14 cellular contexts compared by ENCODE assay signal in the genomic region with DNA sequence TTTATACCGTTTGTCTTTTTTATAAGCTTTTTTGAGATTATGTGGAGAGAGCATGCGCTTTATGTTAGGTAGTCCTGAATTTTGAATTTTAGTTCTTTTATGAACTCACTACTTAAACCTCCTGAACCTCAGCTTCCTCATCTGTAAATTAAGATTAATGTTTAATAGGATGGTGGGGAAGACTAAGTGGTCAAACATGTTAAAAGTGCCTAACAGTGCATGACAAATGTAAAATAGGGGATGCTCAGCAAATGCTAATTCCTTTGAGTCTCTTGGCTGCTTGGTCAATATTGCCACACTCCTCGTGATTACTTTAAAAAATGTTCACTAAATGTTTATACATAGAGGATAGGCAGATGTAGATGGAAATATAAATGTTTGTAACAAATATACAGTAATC. TPM values are rescaled to one million over a fixed set of nuclear protein-coding genes. Genes with fewer than 3 reads are reported as not detected.
DNase-seq lines count a peak whose midpoint lies in the region; ATAC-seq, FAIRE-seq and TF ChIP-seq lines count a peak whose summit lies in the region.
"Had no signal": no experiment of that assay in that cellular context is flagged by ENCODE, and none has a peak within 500 bp of the region (broad histone marks: within the 10 kb centered on the region; RNA-seq: fewer than 3 reads in every experiment).

No MANE protein-coding gene starts in this region.

- H3K27me3 Mint-ChIP-seq in CD8-positive, alpha-beta T cell (ENCODE audit: low read depth), result no peaks in the 10 kb centered on the region

- intact Hi-C loops in CD8-positive, alpha-beta T cell (cut with DNase I, micrococcal nuclease), result no loop called here

- no peak for DNase-seq in CD8-positive, alpha-beta T cell
- DNase-seq in GM19239 (ENCODE audit: insufficient read length, low spot score) (no peak), fibroblast of gingiva (ENCODE audit: low read depth) (peak; percentile 15), NCI-H2081 treated with DMSO at 0.1 percent for 48 hours (lab: John Stamatoyannopoulos, UW) (no peak)
- DNase-seq: activated effector memory CD4-positive, alpha-beta T cell treated with Interleukin-2 at 50 U/mL for 16 hours; cerebellar nuclear complex; MV-4-11; nephron progenitor cell had no signal

- H3K9me3 Mint-ChIP-seq in CD8-positive, alpha-beta T cell, result no peaks in the 10 kb centered on the region

- no peak overlapping the region for H3K27ac ChIP-seq in CD8-positive, alpha-beta T cell (ENCODE audit: low read depth, low read length)
- H3K27ac ChIP-seq: SJSA1 had no signal

- no peak overlapping the region for H3K4me3 Mint-ChIP-seq in CD8-positive, alpha-beta T cell
- H3K4me3 Mint-ChIP-seq: nephron progenitor cell had no signal

- CTCF ChIA-PET in CD8-positive, alpha-beta T cell (lab: Charles Lee), result no interaction called here

- peak; percentile 82 for FAIRE-seq in GM19239 (lab: Jason Lieb, UNC)
- FAIRE-seq: urothelium cell line had no signal

- no peak for TF ChIP-seq CTCF in CD8-positive, alpha-beta T cell (IDR thresholded peaks at IDR 0.05)

- H3K27ac Mint-ChIP-seq in CD8-positive, alpha-beta T cell, result peak overlapping the region; percentile 19
- H3K27ac Mint-ChIP-seq: nephron progenitor cell had no signal

- peaks cover 22% of the 10 kb centered on the region for H3K36me3 Mint-ChIP-seq in CD8-positive, alpha-beta T cell

- no peak for ATAC-seq in CD8-positive, alpha-beta T cell
- ATAC-seq in HG03097 (IDR thresholded peaks at IDR 0.05; ENCODE audit: low FRiP score, unreplicated experiment) (peak; percentile 64), HG02973 (IDR thresholded peaks at IDR 0.05; ENCODE audit: unreplicated experiment) (no peak), GM19351 (IDR thresholded peaks at IDR 0.05; ENCODE audit: unreplicated experiment) (no peak), HG02571 (IDR thresholded peaks at IDR 0.05; ENCODE audit: unreplicated experiment) (no peak)

- H3K4me1 Mint-ChIP-seq in CD8-positive, alpha-beta T cell (ENCODE audit: low read depth), result peaks cover 78% of the 10 kb centered on the region

- no peaks in the 10 kb centered on the region for H3K27me3 ChIP-seq in CD8-positive, alpha-beta T cell (ENCODE audit: insufficient read depth, low read length)
- H3K27me3 ChIP-seq: SJSA1 had no signal

- no peak overlapping the region for H3K4me3 ChIP-seq in CD8-positive, alpha-beta T cell (ENCODE audit: low read depth, low read length)
- H3K4me3 ChIP-seq: SJSA1 had no signal

- H3K36me3 ChIP-seq in CD8-positive, alpha-beta T cell (ENCODE audit: insufficient read depth, low read length), result no peaks in the 10 kb centered on the region

- peaks cover 42% of the 10 kb centered on the region for H3K4me1 ChIP-seq in CD8-positive, alpha-beta T cell (ENCODE audit: insufficient read depth, low read length)

- no peaks in the 10 kb centered on the region for H3K9me3 ChIP-seq in CD8-positive, alpha-beta T cell (ENCODE audit: low read length)
- H3K9me3 ChIP-seq: SJSA1 had no signal

- POLR2A ChIA-PET in CD8-positive, alpha-beta T cell (lab: Charles Lee), result no interaction called here

RNA-seq across cellular contexts. Expression of gene BIRC6, which starts 6.8 kb away (rescaled TPM):
- 100 to 1,000 TPM; 107 to 109 TPM for total RNA-seq in CD8-positive, alpha-beta T cell
